In genomic region chr12:109713187-109713984, GRCh38 we compare ENCODE assay signal across 1 cellular context.
TF ChIP-seq lines count a peak whose summit lies in the region.

Gene FAM222A (plus strand): TSS chr12:109713825. CDS start chr12:109744147, 30,322 bp downstream.

TF ChIP-seq in HepG2, 621 proteins besides CTCF, POLR2A, EP300 and RAD21 (continued from another document and continues in another):
- TF ChIP-seq KIAA2018 (CRISPR knock-in tag; IDR thresholded peaks at IDR 0.05; ENCODE audit: borderline replicate concordance): no peak
- no peak for TF ChIP-seq ZNF44 (CRISPR knock-in tag; IDR thresholded peaks at IDR 0.05)
- no peak for TF ChIP-seq FOXO1 (CRISPR knock-in tag; IDR thresholded peaks at IDR 0.05)
- no peak for TF ChIP-seq ELF4 (CRISPR knock-in tag; IDR thresholded peaks at IDR 0.05; ENCODE audit: borderline replicate concordance)
- TF ChIP-seq CENPT (CRISPR knock-in tag; IDR thresholded peaks at IDR 0.05; ENCODE audit: low read depth): no peak
- no peak for TF ChIP-seq BCL3 (CRISPR knock-in tag; IDR thresholded peaks at IDR 0.05)
- no peak for TF ChIP-seq BCLAF1 (IDR thresholded peaks at IDR 0.05)
- no peak for TF ChIP-seq RBM22 (optimal IDR thresholded peaks at IDR 0.05; ENCODE audit: low read length)
- TF ChIP-seq ZNF136 (CRISPR knock-in tag; IDR thresholded peaks at IDR 0.05; ENCODE audit: low read depth): no peak
- no peak for TF ChIP-seq ZSCAN31 (CRISPR knock-in tag; IDR thresholded peaks at IDR 0.05; ENCODE audit: low read depth)
- TF ChIP-seq RBM39 (IDR thresholded peaks at IDR 0.05; ENCODE audit: low read depth, low read length, poor library complexity, severe bottlenecking): no peak
- TF ChIP-seq FOXK2 (IDR thresholded peaks at IDR 0.05): no peak
- no peak for TF ChIP-seq CEBPG (CRISPR knock-in tag; IDR thresholded peaks at IDR 0.05)
- 0 out of 2 replicates have a peak, but pooled peaks have one; percentile 5 for TF ChIP-seq REL (CRISPR knock-in tag; conservative IDR thresholded peaks at IDR 0.05)
- no peak for TF ChIP-seq TOE1 (CRISPR knock-in tag; IDR thresholded peaks at IDR 0.05)
- TF ChIP-seq ZNF674 (CRISPR knock-in tag; IDR thresholded peaks at IDR 0.05; ENCODE audit: low read depth): no peak
- no peak for TF ChIP-seq FIP1L1 (IDR thresholded peaks at IDR 0.05; ENCODE audit: borderline replicate concordance, insufficient read depth, low read depth, low read length)
- TF ChIP-seq GTF3A (CRISPR knock-in tag; conservative IDR thresholded peaks at IDR 0.05): no peak
- no peak for TF ChIP-seq NFRKB (IDR thresholded peaks at IDR 0.05)
- no peak for TF ChIP-seq HMGA1 (CRISPR knock-in tag; conservative IDR thresholded peaks at IDR 0.05)
- TF ChIP-seq CERS6 (CRISPR knock-in tag; IDR thresholded peaks at IDR 0.05): no peak
- peak; percentile 97 for TF ChIP-seq SUZ12 (IDR thresholded peaks at IDR 0.05; ENCODE audit: low read depth, low read length)
- no peak for TF ChIP-seq ZEB1 (IDR thresholded peaks at IDR 0.05; ENCODE audit: insufficient replicate concordance, low read depth)
- TF ChIP-seq CCDC6 (CRISPR knock-in tag; IDR thresholded peaks at IDR 0.05): peak; percentile 92
- TF ChIP-seq ZBTB14 (CRISPR knock-in tag; IDR thresholded peaks at IDR 0.05): no peak
- no peak for TF ChIP-seq SATB2 (CRISPR knock-in tag; IDR thresholded peaks at IDR 0.05)
- TF ChIP-seq TARDBP (CRISPR knock-in tag; IDR thresholded peaks at IDR 0.05): no peak
- peak; percentile 89; the same call in 1 of the 2 replicates for TF ChIP-seq MAZ (IDR thresholded peaks at IDR 0.05; ENCODE audit: borderline replicate concordance, low read depth, low read length)
- TF ChIP-seq MAZ (CRISPR knock-in tag; IDR thresholded peaks at IDR 0.05; ENCODE audit: low read depth): peak; percentile 32; the same call in 1 of the 2 replicates
- TF ChIP-seq KMT2B (CRISPR knock-in tag; IDR thresholded peaks at IDR 0.05): peak; percentile 47
- no peak for TF ChIP-seq SOX6 (IDR thresholded peaks at IDR 0.05)
- TF ChIP-seq SOX6 (CRISPR knock-in tag; IDR thresholded peaks at IDR 0.05): 0 out of 2 replicates have a peak, but pooled peaks have one; percentile 24
- TF ChIP-seq MIER2 (CRISPR knock-in tag; IDR thresholded peaks at IDR 0.05): no peak
- TF ChIP-seq SAP130 (CRISPR knock-in tag; IDR thresholded peaks at IDR 0.05; ENCODE audit: low read depth): peak; percentile 99
- TF ChIP-seq MAF1 (CRISPR knock-in tag; IDR thresholded peaks at IDR 0.05; ENCODE audit: borderline replicate concordance): no peak
- no peak for TF ChIP-seq PRDM4 (CRISPR knock-in tag; IDR thresholded peaks at IDR 0.05; ENCODE audit: borderline replicate concordance)
- TF ChIP-seq RARA (CRISPR knock-in tag; IDR thresholded peaks at IDR 0.05): peak; percentile 33; the same call in 1 of the 2 replicates
- no peak for TF ChIP-seq ZNF605 (CRISPR knock-in tag; IDR thresholded peaks at IDR 0.05)
- no peak for TF ChIP-seq NCOA1 (CRISPR knock-in tag; IDR thresholded peaks at IDR 0.05)
- TF ChIP-seq ZFP36 (IDR thresholded peaks at IDR 0.05; ENCODE audit: borderline replicate concordance, low read depth, low read length, partially characterized antibody): no peak
- no peak for TF ChIP-seq DBP (CRISPR knock-in tag; IDR thresholded peaks at IDR 0.05; ENCODE audit: not compliant biosample characterization)
- TF ChIP-seq CBX1 (IDR thresholded peaks at IDR 0.05; ENCODE audit: low read depth): no peak
- TF ChIP-seq ZNF879 (CRISPR knock-in tag; IDR thresholded peaks at IDR 0.05): no peak
- no peak for TF ChIP-seq ARHGAP35 (CRISPR knock-in tag; IDR thresholded peaks at IDR 0.05; ENCODE audit: borderline replicate concordance)
- TF ChIP-seq ZSCAN29 (CRISPR knock-in tag; conservative IDR thresholded peaks at IDR 0.05): no peak
- TF ChIP-seq YEATS4 (CRISPR knock-in tag; IDR thresholded peaks at IDR 0.05; ENCODE audit: borderline replicate concordance): no peak
- TF ChIP-seq POGK (CRISPR knock-in tag; conservative IDR thresholded peaks at IDR 0.05): peak; percentile 70; the same call in 1 of the 2 replicates
- TF ChIP-seq ZFP41 (CRISPR knock-in tag; IDR thresholded peaks at IDR 0.05; ENCODE audit: borderline replicate concordance): no peak
- TF ChIP-seq ZNF749 (CRISPR knock-in tag; IDR thresholded peaks at IDR 0.05; ENCODE audit: borderline replicate concordance): 0 out of 2 replicates have a peak, but pooled peaks have one; percentile 22
- TF ChIP-seq SP140L (CRISPR knock-in tag; IDR thresholded peaks at IDR 0.05; ENCODE audit: borderline replicate concordance): no peak
